28 cellular contexts compared by ENCODE assay signal in the genomic region with DNA sequence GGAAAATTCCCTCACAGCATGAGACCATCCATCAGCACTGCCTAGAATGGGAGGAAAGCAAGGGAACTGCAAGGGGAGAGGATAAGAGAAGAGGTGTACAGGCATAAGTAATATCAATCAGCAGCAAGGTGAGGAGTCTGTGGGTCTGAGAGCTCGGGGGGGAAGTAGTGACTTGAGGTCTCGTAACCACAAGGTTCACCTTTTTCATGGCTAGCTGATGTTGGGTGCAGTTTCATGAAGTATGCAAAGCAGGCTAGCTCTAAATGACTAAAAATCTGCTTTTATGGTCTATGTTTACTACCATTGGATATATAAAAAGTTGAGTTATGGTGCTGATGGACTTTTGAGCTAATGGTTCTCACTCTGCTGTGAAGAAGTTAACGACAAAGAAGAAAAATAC. TPM values are rescaled to one million over a fixed set of nuclear protein-coding genes. Genes with fewer than 3 reads are reported as not detected.
DNase-seq lines count a peak whose midpoint lies in the region; ATAC-seq and TF ChIP-seq lines count a peak whose summit lies in the region.
"Had no signal": no experiment of that assay in that cellular context is flagged by ENCODE, and none has a peak within 500 bp of the region (broad histone marks: within the 10 kb centered on the region; RNA-seq: fewer than 3 reads in every experiment).

No MANE protein-coding gene starts in this region.

- no peak overlapping the region for H3K27ac ChIP-seq in CD8-positive, alpha-beta T cell (ENCODE audit: low read depth, low read length)
- H3K27ac ChIP-seq: KMS-11, SJCRH30, skin epidermis had no signal

- no peak for TF ChIP-seq CTCF in CD8-positive, alpha-beta T cell (IDR thresholded peaks at IDR 0.05)

- no peaks in the 10 kb centered on the region for H3K27me3 Mint-ChIP-seq in CD8-positive, alpha-beta T cell (ENCODE audit: low read depth)
- H3K27me3 Mint-ChIP-seq: T-helper 17 cell had no signal

- H3K4me1 ChIP-seq in CD8-positive, alpha-beta T cell (ENCODE audit: insufficient read depth, low read length) = no peaks in the 10 kb centered on the region
- H3K4me1 ChIP-seq: SJCRH30 had no signal

- POLR2A ChIA-PET in CD8-positive, alpha-beta T cell (lab: Charles Lee) = no interaction called here

- peaks cover 16% of the 10 kb centered on the region for H3K9me3 Mint-ChIP-seq in CD8-positive, alpha-beta T cell

- H3K36me3 Mint-ChIP-seq in CD8-positive, alpha-beta T cell = no peaks in the 10 kb centered on the region

- H3K36me3 ChIP-seq in CD8-positive, alpha-beta T cell (ENCODE audit: insufficient read depth, low read length) = no peaks in the 10 kb centered on the region
- H3K36me3 ChIP-seq: SJCRH30 had no signal

- DNase-seq in Right ventricle myocardium inferior (ENCODE audit: missing footprints) (no peak), iPS-NIHi7 (ENCODE audit: extremely low spot score) (no peak), NCI-H748 (lab: John Stamatoyannopoulos, UW; ENCODE audit: unreplicated experiment) (no peak)
- no peak for DNase-seq in CD8-positive, alpha-beta T cell
- DNase-seq: ACHN; activated effector memory CD4-positive, alpha-beta T cell treated with anti-CD3 and anti-CD28 coated beads, Interleukin-2, amount 50 U/mL, for 16 hours; anterior cingulate cortex; cerebellar nuclear complex; endodermal cell; H7; hippocampal formation; mesendoderm; natural killer cell; NCI-H1092 treated with DMSO at 0.1 percent for 48 hours; NCI-H526 treated with DMSO at 0.1 percent for 48 hours; PC-3; SJCRH30; stimulated activated CD4-positive, alpha-beta T cell treated with anti-CD3 and anti-CD28 coated beads, Interleukin-4, amount 100 ng/mL, for 1 hour; substantia nigra; T-helper 17 cell had no signal

- peak; percentile 99 for ATAC-seq in GM18502 (IDR thresholded peaks at IDR 0.05; ENCODE audit: poor library complexity, unreplicated experiment)
- peak; percentile 47 for ATAC-seq in GM19328 (IDR thresholded peaks at IDR 0.05; ENCODE audit: unreplicated experiment)
- peak; percentile 49 for ATAC-seq in GM21723 (IDR thresholded peaks at IDR 0.05; ENCODE audit: unreplicated experiment)
- peak; percentile 96 for ATAC-seq in HG03378 (IDR thresholded peaks at IDR 0.05; ENCODE audit: unreplicated experiment)
- no peak for ATAC-seq in Right ventricle myocardium inferior
- ATAC-seq in CD8-positive, alpha-beta T cell = no peak
- ATAC-seq: natural killer cell, PC-3, T-helper 17 cell had no signal

- H3K4me1 Mint-ChIP-seq in CD8-positive, alpha-beta T cell (ENCODE audit: low read depth) = no peaks in the 10 kb centered on the region
- H3K4me1 Mint-ChIP-seq: endodermal cell, natural killer cell, T-helper 17 cell had no signal

- no peaks in the 10 kb centered on the region for H3K27me3 ChIP-seq in CD8-positive, alpha-beta T cell (ENCODE audit: insufficient read depth, low read length)

- H3K4me3 Mint-ChIP-seq in CD8-positive, alpha-beta T cell = no peak overlapping the region
- H3K4me3 Mint-ChIP-seq: endodermal cell, natural killer cell, T-helper 17 cell had no signal

- intact Hi-C loops in Right ventricle myocardium inferior (cut with DNase I) = no loop called here
- intact Hi-C loops in CD8-positive, alpha-beta T cell (cut with DNase I, micrococcal nuclease) = loop anchor here in 1 of 2 experiments (10.0 kb wide), 1 partner anchor 113 kb away; no protein-coding TSS in a partner anchor

- H3K27ac Mint-ChIP-seq in CD8-positive, alpha-beta T cell = no peak overlapping the region
- H3K27ac Mint-ChIP-seq: endodermal cell, natural killer cell, T-helper 17 cell had no signal

- CTCF ChIA-PET in CD8-positive, alpha-beta T cell (lab: Charles Lee) = interaction anchor here (0.8 kb wide), 1 partner anchor 32 kb away, joined by 3 read pairs; no protein-coding TSS in a partner anchor

- H3K9me3 ChIP-seq in CD8-positive, alpha-beta T cell (ENCODE audit: low read length) = no peaks in the 10 kb centered on the region
- H3K9me3 ChIP-seq: SJCRH30 had no signal

- no peak overlapping the region for H3K4me3 ChIP-seq in CD8-positive, alpha-beta T cell (ENCODE audit: low read depth, low read length)
- H3K4me3 ChIP-seq: SJCRH30, skin epidermis had no signal

RNA-seq across cellular contexts. Expression of a gene that starts 35.8 kb away (rescaled TPM):
- total RNA-seq in Right ventricle myocardium inferior = not detected
- total RNA-seq in CD8-positive, alpha-beta T cell = not detected
- total RNA-seq: endodermal cell, H7, kidney epithelial cell, natural killer cell, PC-3, posterior vena cava, SJCRH30, T-helper 17 cell had no signal

RNA-seq across cellular contexts. Expression of a gene that starts 49.7 kb away (rescaled TPM):
- not detected for total RNA-seq in Right ventricle myocardium inferior
- not detected for total RNA-seq in CD8-positive, alpha-beta T cell
- total RNA-seq: endodermal cell, H7, kidney epithelial cell, natural killer cell, PC-3, posterior vena cava, SJCRH30, T-helper 17 cell had no signal

Comparison
In these comparisons a context has a peak if more than half of its experiments do, and no peak if none do; other contexts are left out.
1. ATAC-seq: peak in GM18502 (single experiment), GM19328 (single experiment), GM21723 (single experiment) and HG03378 (single experiment); none in Right ventricle myocardium inferior (single experiment) and CD8-positive, alpha-beta T cell (single experiment).